In genomic region chr1:94406446-94406845, GRCh38 we compare ENCODE assay signal across 17 cellular contexts.
"Had no signal": no experiment of that assay in that cellular context is flagged by ENCODE, and none has a peak within 500 bp of the region (broad histone marks: within the 10 kb centered on the region; RNA-seq: fewer than 3 reads in every experiment).

No MANE protein-coding gene starts in this region.

- H3K36me3 ChIP-seq: gastrocnemius medialis, heart right ventricle, stomach, thoracic aorta had no signal

- H3K4me3 ChIP-seq: gastrocnemius medialis, heart right ventricle, stomach, thoracic aorta, uterus had no signal

- H3K27me3 ChIP-seq: gastrocnemius medialis, heart right ventricle, stomach, uterus had no signal

- H3K9me3 ChIP-seq: gastrocnemius medialis, heart right ventricle, stomach, thoracic aorta, uterus had no signal

- ATAC-seq: esophagus mucosa; gastrocnemius medialis; heart right ventricle; left cardiac atrium; naive thymus-derived CD4-positive, alpha-beta T cell; sciatic nerve; stimulated activated naive B cell treated with anti-CD40 and anti-IgM and Interleukin-4, amounts not matched to agents 10 μg/mL and 1 μg/mL and 100 μg/mL, for 72 hours had no signal

- DNase-seq: effector memory CD4-positive, alpha-beta T cell; gastrocnemius medialis; heart right ventricle; kidney; left cardiac atrium; mesendoderm; naive thymus-derived CD4-positive, alpha-beta T cell; posterior cingulate gyrus; stimulated activated CD4-positive, alpha-beta T cell treated with anti-CD3 and anti-CD28 coated beads, Interleukin-2, amount 100 ng/mL, for 24 hours; stimulated activated CD4-positive, alpha-beta T cell treated with anti-CD3 and anti-CD28 coated beads, Interleukin-4, amount 100 ng/mL, for 4 hours; stimulated activated naive B cell treated with anti-CD40 and anti-IgM and Interleukin-4, amounts not matched to agents 10 μg/mL and 1 μg/mL and 100 μg/mL, for 72 hours; stomach; substantia nigra; uterus had no signal

- H3K4me1 ChIP-seq: gastrocnemius medialis, heart right ventricle, stomach, uterus had no signal

- H3K27ac ChIP-seq: gastrocnemius medialis, heart right ventricle, stomach, thoracic aorta, uterus had no signal
